2 cellular contexts compared by ENCODE assay signal in genomic region chr12:76029982-76030377, GRCh38.
TF ChIP-seq lines count a peak whose summit lies in the region.

No MANE protein-coding gene starts in this region.

TF ChIP-seq in K562, 482 proteins besides CTCF, POLR2A, EP300 and RAD21:
- TF ChIP-seq MTA1 (IDR thresholded peaks at IDR 0.05; ENCODE audit: borderline replicate concordance) (no peak), MEF2A (IDR thresholded peaks at IDR 0.05; ENCODE audit: control insufficient read depth, low read depth, low read length) (no peak), ZBTB7A (IDR thresholded peaks at IDR 0.05; ENCODE audit: borderline replicate concordance, control insufficient read depth, low read depth, low read length) (no peak), HNRNPH1 (optimal IDR thresholded peaks at IDR 0.05; ENCODE audit: low read depth, low read length) (no peak), RBBP5 (IDR thresholded peaks at IDR 0.05; ENCODE audit: borderline replicate concordance, insufficient read depth, low read length, poor library complexity, severe bottlenecking) (no peak), ZNF124 (CRISPR knock-in tag; IDR thresholded peaks at IDR 0.05) (no peak), RBFOX2 (IDR thresholded peaks at IDR 0.05; ENCODE audit: low read depth, low read length) (peak; percentile 13; the same call in 1 of the 2 replicates), POLR3A (IDR thresholded peaks at IDR 0.05; ENCODE audit: borderline replicate concordance, extremely low read depth, insufficient read depth, insufficient read length) (no peak), FOXJ2 (tag; IDR thresholded peaks at IDR 0.05) (no peak), SMAD2 (IDR thresholded peaks at IDR 0.05; ENCODE audit: low read depth, low read length) (no peak), ZNF668 (CRISPR knock-in tag; IDR thresholded peaks at IDR 0.05) (no peak), LARP7 (IDR thresholded peaks at IDR 0.05) (no peak)
- TF ChIP-seq, protein P1, sequence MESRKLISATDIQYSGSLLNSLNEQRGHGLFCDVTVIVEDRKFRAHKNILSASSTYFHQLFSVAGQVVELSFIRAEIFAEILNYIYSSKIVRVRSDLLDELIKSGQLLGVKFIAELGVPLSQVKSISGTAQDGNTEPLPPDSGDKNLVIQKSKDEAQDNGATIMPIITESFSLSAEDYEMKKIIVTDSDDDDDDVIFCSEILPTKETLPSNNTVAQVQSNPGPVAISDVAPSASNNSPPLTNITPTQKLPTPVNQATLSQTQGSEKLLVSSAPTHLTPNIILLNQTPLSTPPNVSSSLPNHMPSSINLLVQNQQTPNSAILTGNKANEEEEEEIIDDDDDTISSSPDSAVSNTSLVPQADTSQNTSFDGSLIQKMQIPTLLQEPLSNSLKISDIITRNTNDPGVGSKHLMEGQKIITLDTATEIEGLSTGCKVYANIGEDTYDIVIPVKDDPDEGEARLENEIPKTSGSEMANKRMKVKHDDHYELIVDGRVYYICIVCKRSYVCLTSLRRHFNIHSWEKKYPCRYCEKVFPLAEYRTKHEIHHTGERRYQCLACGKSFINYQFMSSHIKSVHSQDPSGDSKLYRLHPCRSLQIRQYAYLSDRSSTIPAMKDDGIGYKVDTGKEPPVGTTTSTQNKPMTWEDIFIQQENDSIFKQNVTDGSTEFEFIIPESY (CRISPR knock-in tag; IDR thresholded peaks at IDR 0.05) = peak; percentile 64; the same call in 1 of the 2 replicates
TF ChIP-seq in K562: peak in this region for 2.

TF ChIP-seq in HepG2, 621 proteins besides CTCF, POLR2A, EP300 and RAD21 (continues in another document):
- TF ChIP-seq TBX2 (CRISPR knock-in tag; IDR thresholded peaks at IDR 0.05; ENCODE audit: borderline replicate concordance) = no peak
- peak; percentile 97 for TF ChIP-seq AFF4 (CRISPR knock-in tag; IDR thresholded peaks at IDR 0.05)
- TF ChIP-seq, protein P2, sequence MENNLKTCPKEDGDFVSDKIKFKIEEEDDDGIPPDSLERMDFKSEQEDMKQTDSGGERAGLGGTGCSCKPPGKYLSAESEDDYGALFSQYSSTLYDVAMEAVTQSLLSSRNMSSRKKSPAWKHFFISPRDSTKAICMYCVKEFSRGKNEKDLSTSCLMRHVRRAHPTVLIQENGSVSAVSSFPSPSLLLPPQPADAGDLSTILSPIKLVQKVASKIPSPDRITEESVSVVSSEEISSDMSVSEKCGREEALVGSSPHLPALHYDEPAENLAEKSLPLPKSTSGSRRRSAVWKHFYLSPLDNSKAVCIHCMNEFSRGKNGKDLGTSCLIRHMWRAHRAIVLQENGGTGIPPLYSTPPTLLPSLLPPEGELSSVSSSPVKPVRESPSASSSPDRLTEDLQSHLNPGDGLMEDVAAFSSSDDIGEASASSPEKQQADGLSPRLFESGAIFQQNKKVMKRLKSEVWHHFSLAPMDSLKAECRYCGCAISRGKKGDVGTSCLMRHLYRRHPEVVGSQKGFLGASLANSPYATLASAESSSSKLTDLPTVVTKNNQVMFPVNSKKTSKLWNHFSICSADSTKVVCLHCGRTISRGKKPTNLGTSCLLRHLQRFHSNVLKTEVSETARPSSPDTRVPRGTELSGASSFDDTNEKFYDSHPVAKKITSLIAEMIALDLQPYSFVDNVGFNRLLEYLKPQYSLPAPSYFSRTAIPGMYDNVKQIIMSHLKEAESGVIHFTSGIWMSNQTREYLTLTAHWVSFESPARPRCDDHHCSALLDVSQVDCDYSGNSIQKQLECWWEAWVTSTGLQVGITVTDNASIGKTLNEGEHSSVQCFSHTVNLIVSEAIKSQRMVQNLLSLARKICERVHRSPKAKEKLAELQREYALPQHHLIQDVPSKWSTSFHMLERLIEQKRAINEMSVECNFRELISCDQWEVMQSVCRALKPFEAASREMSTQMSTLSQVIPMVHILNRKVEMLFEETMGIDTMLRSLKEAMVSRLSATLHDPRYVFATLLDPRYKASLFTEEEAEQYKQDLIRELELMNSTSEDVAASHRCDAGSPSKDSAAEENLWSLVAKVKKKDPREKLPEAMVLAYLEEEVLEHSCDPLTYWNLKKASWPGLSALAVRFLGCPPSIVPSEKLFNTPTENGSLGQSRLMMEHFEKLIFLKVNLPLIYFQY (CRISPR knock-in tag; IDR thresholded peaks at IDR 0.05; ENCODE audit: borderline replicate concordance) = no peak
- TF ChIP-seq ZNF350 (CRISPR knock-in tag; IDR thresholded peaks at IDR 0.05; ENCODE audit: borderline replicate concordance, low read depth) = no peak; the same call in 1 of the 2 replicates
- 0 out of 2 replicates have a peak, but pooled peaks have one; percentile 61 for TF ChIP-seq ZNF512 (CRISPR knock-in tag; IDR thresholded peaks at IDR 0.05)
- no peak for TF ChIP-seq HNF4G (IDR thresholded peaks at IDR 0.05; ENCODE audit: borderline replicate concordance, low read depth, low read length)
- TF ChIP-seq HNF4G (CRISPR knock-in tag; IDR thresholded peaks at IDR 0.05; ENCODE audit: borderline replicate concordance, low read depth) = no peak
- TF ChIP-seq ADNP (CRISPR knock-in tag; IDR thresholded peaks at IDR 0.05) = no peak
- TF ChIP-seq ZNF224 (CRISPR knock-in tag; IDR thresholded peaks at IDR 0.05) = no peak
- no peak for TF ChIP-seq ZNF709 (CRISPR knock-in tag; IDR thresholded peaks at IDR 0.05)
- no peak for TF ChIP-seq ZNF670 (CRISPR knock-in tag; IDR thresholded peaks at IDR 0.05; ENCODE audit: borderline replicate concordance)
- no peak for TF ChIP-seq TFAP4 (IDR thresholded peaks at IDR 0.05; ENCODE audit: borderline replicate concordance, low read depth)
- no peak for TF ChIP-seq NR3C1 (CRISPR knock-in tag; IDR thresholded peaks at IDR 0.05)
- TF ChIP-seq SIN3B (IDR thresholded peaks at IDR 0.05; ENCODE audit: low read length) = no peak
- 0 out of 2 replicates have a peak, but pooled peaks have one; percentile 4 for TF ChIP-seq ZNF432 (CRISPR knock-in tag; IDR thresholded peaks at IDR 0.05; ENCODE audit: borderline replicate concordance)
- no peak for TF ChIP-seq KLF15 (CRISPR knock-in tag; IDR thresholded peaks at IDR 0.05; ENCODE audit: borderline replicate concordance)
- TF ChIP-seq NFKB2 (CRISPR knock-in tag; IDR thresholded peaks at IDR 0.05; ENCODE audit: borderline replicate concordance) = no peak
- no peak for TF ChIP-seq ZNF20 (CRISPR knock-in tag; IDR thresholded peaks at IDR 0.05)
- TF ChIP-seq ZNF441 (CRISPR knock-in tag; IDR thresholded peaks at IDR 0.05; ENCODE audit: borderline replicate concordance) = no peak
- no peak for TF ChIP-seq ZNF672 (CRISPR knock-in tag; IDR thresholded peaks at IDR 0.05)
- no peak for TF ChIP-seq SP140L (CRISPR knock-in tag; IDR thresholded peaks at IDR 0.05; ENCODE audit: borderline replicate concordance)
- TF ChIP-seq LBX2 (CRISPR knock-in tag; IDR thresholded peaks at IDR 0.05; ENCODE audit: borderline replicate concordance) = no peak
- no peak for TF ChIP-seq ZSCAN5A (CRISPR knock-in tag; IDR thresholded peaks at IDR 0.05; ENCODE audit: borderline replicate concordance)
- TF ChIP-seq, protein P3, sequence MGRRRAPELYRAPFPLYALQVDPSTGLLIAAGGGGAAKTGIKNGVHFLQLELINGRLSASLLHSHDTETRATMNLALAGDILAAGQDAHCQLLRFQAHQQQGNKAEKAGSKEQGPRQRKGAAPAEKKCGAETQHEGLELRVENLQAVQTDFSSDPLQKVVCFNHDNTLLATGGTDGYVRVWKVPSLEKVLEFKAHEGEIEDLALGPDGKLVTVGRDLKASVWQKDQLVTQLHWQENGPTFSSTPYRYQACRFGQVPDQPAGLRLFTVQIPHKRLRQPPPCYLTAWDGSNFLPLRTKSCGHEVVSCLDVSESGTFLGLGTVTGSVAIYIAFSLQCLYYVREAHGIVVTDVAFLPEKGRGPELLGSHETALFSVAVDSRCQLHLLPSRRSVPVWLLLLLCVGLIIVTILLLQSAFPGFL (CRISPR knock-in tag; IDR thresholded peaks at IDR 0.05) = no peak
- peak; percentile 4; the same call in 1 of the 2 replicates for TF ChIP-seq MEF2D (CRISPR knock-in tag; IDR thresholded peaks at IDR 0.05)
- TF ChIP-seq, protein P4, sequence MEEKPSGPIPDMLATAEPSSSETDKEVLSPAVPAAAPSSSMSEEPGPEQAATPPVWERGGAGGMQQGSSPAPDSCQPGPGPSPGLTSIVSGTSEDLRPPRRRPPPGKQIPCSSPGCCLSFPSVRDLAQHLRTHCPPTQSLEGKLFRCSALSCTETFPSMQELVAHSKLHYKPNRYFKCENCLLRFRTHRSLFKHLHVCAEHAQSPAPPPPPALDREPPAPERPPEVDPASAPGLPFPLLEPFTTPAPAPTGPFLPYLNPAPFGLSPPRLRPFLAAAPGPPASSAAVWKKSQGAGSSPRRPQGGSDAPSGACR (CRISPR knock-in tag; IDR thresholded peaks at IDR 0.05) = no peak
- TF ChIP-seq SIN3A (IDR thresholded peaks at IDR 0.05; ENCODE audit: borderline replicate concordance, low read depth, low read length) = no peak
- TF ChIP-seq, protein P5, sequence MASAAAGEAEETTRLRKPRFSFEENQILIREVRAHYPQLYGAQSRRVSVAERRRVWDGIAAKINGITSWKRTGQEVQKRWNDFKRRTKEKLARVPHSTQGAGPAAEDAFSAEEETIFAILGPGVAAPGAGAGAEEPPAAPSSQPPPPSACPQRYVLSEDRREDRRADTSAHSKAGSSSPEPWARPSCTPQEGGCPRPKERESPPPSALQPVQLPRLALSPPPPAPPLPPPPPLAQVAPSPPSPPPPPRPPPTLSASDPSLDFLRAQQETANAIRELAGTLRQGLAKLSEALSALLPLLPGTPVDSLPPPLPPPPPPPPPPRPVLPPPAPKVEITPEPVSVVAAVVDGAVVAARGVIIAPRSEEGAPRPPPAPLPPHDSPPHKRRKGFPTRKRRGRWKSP (CRISPR knock-in tag; IDR thresholded peaks at IDR 0.05) = no peak
- no peak for TF ChIP-seq ZNF580 (CRISPR knock-in tag; IDR thresholded peaks at IDR 0.05; ENCODE audit: borderline replicate concordance, low read depth)
- TF ChIP-seq FOXO1 (CRISPR knock-in tag; IDR thresholded peaks at IDR 0.05) = no peak
- no peak for TF ChIP-seq ZFAT (CRISPR knock-in tag; conservative IDR thresholded peaks at IDR 0.05)
